In the genomic region with DNA sequence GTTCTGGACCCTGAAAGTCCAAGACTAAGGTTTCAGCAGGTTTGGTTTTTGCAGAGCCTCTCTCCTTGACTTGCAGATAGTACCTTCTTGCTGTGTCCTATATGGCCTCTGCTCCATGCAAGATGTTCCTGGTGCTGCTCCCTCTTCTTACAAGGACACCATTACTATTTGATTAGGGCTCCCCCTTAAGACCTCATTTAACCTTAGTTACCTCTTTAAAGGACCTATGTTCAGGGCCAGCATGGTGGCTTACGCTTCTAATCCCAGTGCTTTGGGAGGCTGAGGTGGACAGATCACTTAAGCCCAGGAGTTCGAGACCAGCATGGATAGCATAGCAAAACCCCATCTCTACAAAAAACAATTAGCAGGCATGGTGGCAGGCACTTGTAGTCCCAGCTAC, we compare ENCODE assay signal across 26 cellular contexts.
"Had no signal": no experiment of that assay in that cellular context is flagged by ENCODE, and none has a peak within 500 bp of the region (broad histone marks: within the 10 kb centered on the region; RNA-seq: fewer than 3 reads in every experiment).

No MANE protein-coding gene starts in this region.

- H3K4me3 Mint-ChIP-seq: natural killer cell; nephron; neural progenitor cell; stimulated activated effector memory CD8-positive, alpha-beta T cell treated with anti-CD3 and anti-CD28 coated beads, Interleukin-12 subunit alpha, Interleukin-12 subunit beta, amount 100 ng/mL, for 72 hours; stimulated activated naive B cell treated with anti-CD40 and anti-IgM and Interleukin-4, amounts not matched to agents 10 μg/mL and 1 μg/mL and 100 μg/mL, for 72 hours; stimulated activated naive CD8-positive, alpha-beta T cell treated with anti-CD3 and anti-CD28 coated beads, Interleukin-15, Interleukin-2, amounts not matched to agents 100 ng/mL and 50 ng/mL, for 24 hours had no signal

- H3K9me3 Mint-ChIP-seq: nephron; neural progenitor cell; stimulated activated effector memory CD8-positive, alpha-beta T cell treated with anti-CD3 and anti-CD28 coated beads, Interleukin-12 subunit alpha, Interleukin-12 subunit beta, amount 100 ng/mL, for 72 hours; stimulated activated naive B cell treated with anti-CD40 and anti-IgM and Interleukin-4, amounts not matched to agents 10 μg/mL and 1 μg/mL and 100 μg/mL, for 72 hours had no signal

- H3K27me3 Mint-ChIP-seq: stimulated activated naive B cell treated with anti-CD40 and anti-IgM and Interleukin-4, amounts not matched to agents 10 μg/mL and 1 μg/mL and 100 μg/mL, for 72 hours; stimulated activated naive CD8-positive, alpha-beta T cell treated with anti-CD3 and anti-CD28 coated beads, Interleukin-15, Interleukin-2, amounts not matched to agents 100 ng/mL and 50 ng/mL, for 24 hours had no signal

- H3K27ac Mint-ChIP-seq: natural killer cell; nephron; neural progenitor cell; stimulated activated effector memory CD8-positive, alpha-beta T cell treated with anti-CD3 and anti-CD28 coated beads, Interleukin-12 subunit alpha, Interleukin-12 subunit beta, amount 100 ng/mL, for 72 hours; stimulated activated naive B cell treated with anti-CD40 and anti-IgM and Interleukin-4, amounts not matched to agents 10 μg/mL and 1 μg/mL and 100 μg/mL, for 72 hours; stimulated activated naive CD8-positive, alpha-beta T cell treated with anti-CD3 and anti-CD28 coated beads, Interleukin-15, Interleukin-2, amounts not matched to agents 100 ng/mL and 50 ng/mL, for 24 hours had no signal

- H3K36me3 ChIP-seq: neural progenitor cell, right lobe of liver, sigmoid colon, stomach, thoracic aorta, thyroid gland, tibial nerve, upper lobe of left lung, vagina had no signal

- H3K27ac ChIP-seq: neural progenitor cell, pancreas, psoas muscle, right lobe of liver, sigmoid colon, stomach, thoracic aorta, thyroid gland, tibial nerve, upper lobe of left lung, vagina had no signal

- H3K36me3 Mint-ChIP-seq: natural killer cell; neural progenitor cell; stimulated activated effector memory CD8-positive, alpha-beta T cell treated with anti-CD3 and anti-CD28 coated beads, Interleukin-12 subunit alpha, Interleukin-12 subunit beta, amount 100 ng/mL, for 72 hours had no signal

- H3K4me2 ChIP-seq: neural progenitor cell had no signal

- ATAC-seq: natural killer cell; pancreas; psoas muscle; right cardiac atrium; right lobe of liver; stimulated activated effector memory CD8-positive, alpha-beta T cell treated with anti-CD3 and anti-CD28 coated beads, Interleukin-12 subunit alpha, Interleukin-12 subunit beta, amount 100 ng/mL, for 72 hours; stimulated activated naive B cell treated with anti-CD40 and anti-IgM and Interleukin-4, amounts not matched to agents 10 μg/mL and 1 μg/mL and 100 μg/mL, for 72 hours had no signal

- FAIRE-seq: pancreas, small intestine, urothelium cell line had no signal

- H3K4me3 ChIP-seq: neural progenitor cell, pancreas, psoas muscle, right lobe of liver, sigmoid colon, stomach, thoracic aorta, thyroid gland, tibial nerve, upper lobe of left lung, vagina had no signal

- H2AFZ ChIP-seq: neural progenitor cell had no signal

- H3K4me1 ChIP-seq: pancreas, psoas muscle, right lobe of liver, sigmoid colon, stomach, thyroid gland, tibial nerve, upper lobe of left lung, vagina had no signal

- H3K9ac ChIP-seq: neural progenitor cell had no signal

- H3K4me1 Mint-ChIP-seq: natural killer cell; nephron; stimulated activated effector memory CD8-positive, alpha-beta T cell treated with anti-CD3 and anti-CD28 coated beads, Interleukin-12 subunit alpha, Interleukin-12 subunit beta, amount 100 ng/mL, for 72 hours; stimulated activated naive B cell treated with anti-CD40 and anti-IgM and Interleukin-4, amounts not matched to agents 10 μg/mL and 1 μg/mL and 100 μg/mL, for 72 hours had no signal

- H3K27me3 ChIP-seq: neural progenitor cell, pancreas, sigmoid colon, stomach, thyroid gland, tibial nerve, upper lobe of left lung, vagina had no signal

- H3K9me3 ChIP-seq: pancreas, psoas muscle, right lobe of liver, sigmoid colon, stomach, thoracic aorta, thyroid gland, tibial nerve, upper lobe of left lung, vagina had no signal

- DNase-seq: natural killer cell; occipital lobe; pancreas; psoas muscle; right cardiac atrium; right lobe of liver; sigmoid colon; small intestine; stimulated activated CD4-positive, alpha-beta T cell treated with anti-CD3 and anti-CD28 coated beads, Interleukin-15, amount 100 ng/mL, for 24 hours; stimulated activated CD4-positive, alpha-beta T cell treated with anti-CD3 and anti-CD28 coated beads, Interleukin-2, amount 100 ng/mL, for 24 hours; stimulated activated CD4-positive, alpha-beta T cell treated with anti-CD3 and anti-CD28 coated beads, Interleukin-2, amount 100 ng/mL, for 48 hours; stimulated activated CD4-positive, alpha-beta T cell treated with anti-CD3 and anti-CD28 coated beads, Interleukin-4, amount 100 ng/mL, for 24 hours; stimulated activated naive B cell treated with anti-CD40 and anti-IgM and Interleukin-4, amounts not matched to agents 10 μg/mL and 1 μg/mL and 100 μg/mL, for 72 hours; stimulated activated naive CD4-positive, alpha-beta T cell treated with Interleukin-2 at 50 U/mL for 16 hours; stomach; thyroid gland; trophoblast cell; upper lobe of left lung had no signal
